ENCODE assay signal across 15 cellular contexts in the genomic region with DNA sequence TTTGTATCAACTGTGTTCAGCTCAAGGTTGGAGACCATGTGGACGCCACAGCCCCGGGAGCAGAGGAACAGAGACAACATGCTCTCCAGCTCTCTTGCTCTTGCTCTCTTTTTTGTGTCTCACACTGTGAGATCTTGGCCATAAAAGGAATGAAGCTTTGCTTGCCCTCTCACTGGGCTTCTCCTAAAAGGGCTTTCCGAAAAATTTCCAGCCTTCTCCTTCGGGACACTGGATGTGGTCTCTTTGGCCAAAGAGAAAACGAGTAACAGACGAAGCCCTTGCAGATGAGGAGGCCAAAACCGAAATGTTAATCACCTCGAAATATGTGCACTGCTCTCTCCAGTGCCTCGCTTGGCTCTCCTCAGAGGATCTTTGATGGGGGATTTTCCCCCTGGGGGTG.
DNase-seq lines count a peak whose midpoint lies in the region; ATAC-seq and TF ChIP-seq lines count a peak whose summit lies in the region.
"Had no signal": no experiment of that assay in that cellular context is flagged by ENCODE, and none has a peak within 500 bp of the region (broad histone marks: within the 10 kb centered on the region; RNA-seq: fewer than 3 reads in every experiment).

No MANE protein-coding gene starts in this region.

- TF ChIP-seq CTCF in left lung (IDR thresholded peaks at IDR 0.05) (no peak), gastrocnemius medialis (IDR thresholded peaks at IDR 0.05 in 4 of 5, conservative IDR thresholded peaks at IDR 0.05 in 1 of 5) (no peak), osteocyte (IDR thresholded peaks at IDR 0.05) (no peak)

- peaks cover 14% of the 10 kb centered on the region for H3K4me1 Mint-ChIP-seq in osteocyte (ENCODE audit: unreplicated experiment)
- H3K4me1 Mint-ChIP-seq: activated T-helper 17 cell treated with anti-CD3 and anti-CD28 coated beads, Interleukin-2, amount 50 U/mL, for 72 hours; naive thymus-derived CD8-positive, alpha-beta T cell had no signal

- peak overlapping the region; percentile 25 for H3K27ac ChIP-seq in duodenal mucosa (ENCODE audit: low read depth, low read length)
- peak overlapping the region in 1 of 2 donors; percentile 13 for H3K27ac ChIP-seq in left lung
- peak overlapping the region; percentile 71 to 79 (median 74) for H3K27ac ChIP-seq in gastrocnemius medialis

- H3K4me1 ChIP-seq in duodenal mucosa (ENCODE audit: control insufficient read depth in 1 of 2, insufficient read depth in 2 of 2, low read length in 2 of 2) (peaks cover 5 to 9% of the 10 kb centered on the region in 2 donors), left lung (no peaks in the 10 kb centered on the region), gastrocnemius medialis (peaks cover 6 to 28% of the 10 kb centered on the region in 2 donors)

- intact Hi-C loops in left lung (cut with DNase I) (no loop called here), gastrocnemius medialis (cut with DNase I; ENCODE audit: low total_unique reads) (no loop called here)

- H3K27me3 ChIP-seq in duodenal mucosa (ENCODE audit: control insufficient read depth in 1 of 2, insufficient read depth in 2 of 2, low read length in 2 of 2) (no peaks in the 10 kb centered on the region), left lung (no peaks in the 10 kb centered on the region), gastrocnemius medialis (no peaks in the 10 kb centered on the region)

- DNase-seq in G401 (ENCODE audit: low spot score) (peak; percentile 24), left lung (no peak), gastrocnemius medialis (no peak), NCI-H2227 (lab: John Stamatoyannopoulos, UW; ENCODE audit: unreplicated experiment) (no peak), NK-92 (lab: John Stamatoyannopoulos, UW; ENCODE audit: unreplicated experiment) (no peak), osteocyte (ENCODE audit: extremely low spot score, unreplicated experiment) (no peak), NCI-H1694 treated with DMSO at 0.1 percent for 48 hours (lab: John Stamatoyannopoulos, UW) (no peak)
- DNase-seq: ACHN; activated CD4-positive, alpha-beta T cell treated with anti-CD3 and anti-CD28 coated beads, Interleukin-2, amount 10 ng/mL, durations not matched to agents 24 days and 14 days; Kasumi-1; naive thymus-derived CD8-positive, alpha-beta T cell; NCI-H2029 treated with DMSO at 0.1 percent for 48 hours had no signal

- no peaks in the 10 kb centered on the region for H3K36me3 Mint-ChIP-seq in osteocyte (ENCODE audit: unreplicated experiment)
- H3K36me3 Mint-ChIP-seq: naive thymus-derived CD8-positive, alpha-beta T cell had no signal

- TF ChIP-seq POLR2A in gastrocnemius medialis (IDR thresholded peaks at IDR 0.05) = no peak

- H3K27ac Mint-ChIP-seq in osteocyte (ENCODE audit: unreplicated experiment) = no peak overlapping the region
- H3K27ac Mint-ChIP-seq: activated CD4-positive, alpha-beta T cell treated with anti-CD3 and anti-CD28 coated beads, Interleukin-2, amount 10 ng/mL, durations not matched to agents 24 days and 14 days; activated T-helper 17 cell treated with anti-CD3 and anti-CD28 coated beads, Interleukin-2, amount 50 U/mL, for 72 hours; naive thymus-derived CD8-positive, alpha-beta T cell had no signal

- H3K36me3 ChIP-seq in duodenal mucosa (ENCODE audit: control insufficient read depth in 1 of 2, insufficient read depth in 2 of 2, low read length in 2 of 2) = no peaks in the 10 kb centered on the region
- H3K36me3 ChIP-seq in left lung = no peaks in the 10 kb centered on the region
- no peaks in the 10 kb centered on the region for H3K36me3 ChIP-seq in gastrocnemius medialis
- H3K36me3 ChIP-seq: spleen had no signal

- H3K4me3 ChIP-seq in duodenal mucosa (ENCODE audit: low read depth in 1 of 2, low read length in 2 of 2) (no peak overlapping the region), left lung (no peak overlapping the region), gastrocnemius medialis (peak overlapping the region; percentile 11 to 48 (median 27))
- H3K4me3 ChIP-seq: spleen had no signal

- ATAC-seq in left lung (peak; percentile 14), gastrocnemius medialis (peak; percentile 50 to 55)
- ATAC-seq: activated T-helper 17 cell treated with anti-CD3 and anti-CD28 coated beads, Interleukin-2, amount 50 U/mL, for 72 hours; naive thymus-derived CD8-positive, alpha-beta T cell had no signal

- peaks cover 8% of the 10 kb centered on the region for H3K27me3 Mint-ChIP-seq in osteocyte (ENCODE audit: unreplicated experiment)

- in situ Hi-C loops in G401 (cut with HindIII; ENCODE audit: low sequenced_read_pairs) = no loop called here
- in situ Hi-C loops in gastrocnemius medialis (cut with MboI; ENCODE audit: low sequenced_read_pairs in 4 of 4) = no loop called here

- H3K9me3 ChIP-seq in duodenal mucosa (ENCODE audit: control insufficient read depth in 1 of 2, low read length in 2 of 2) = no peaks in the 10 kb centered on the region
- H3K9me3 ChIP-seq in left lung = no peaks in the 10 kb centered on the region
- no peaks in the 10 kb centered on the region for H3K9me3 ChIP-seq in gastrocnemius medialis
- H3K9me3 ChIP-seq: spleen had no signal

- no peak overlapping the region for H3K4me3 Mint-ChIP-seq in osteocyte (ENCODE audit: unreplicated experiment)
- H3K4me3 Mint-ChIP-seq: activated CD4-positive, alpha-beta T cell treated with anti-CD3 and anti-CD28 coated beads, Interleukin-2, amount 10 ng/mL, durations not matched to agents 24 days and 14 days; activated T-helper 17 cell treated with anti-CD3 and anti-CD28 coated beads, Interleukin-2, amount 50 U/mL, for 72 hours; naive thymus-derived CD8-positive, alpha-beta T cell had no signal

- no peaks in the 10 kb centered on the region for H3K9me3 Mint-ChIP-seq in osteocyte (ENCODE audit: unreplicated experiment)
- H3K9me3 Mint-ChIP-seq: activated CD4-positive, alpha-beta T cell treated with anti-CD3 and anti-CD28 coated beads, Interleukin-2, amount 10 ng/mL, durations not matched to agents 24 days and 14 days; activated T-helper 17 cell treated with anti-CD3 and anti-CD28 coated beads, Interleukin-2, amount 50 U/mL, for 72 hours had no signal

- no peak overlapping the region for H3K9ac ChIP-seq in duodenal mucosa (ENCODE audit: low read depth in 1 of 2, low read length in 2 of 2)

Comparison
In these comparisons a context has a peak if more than half of its experiments do, and no peak if none do; other contexts are left out.
1. H3K4me3 ChIP-seq: peak in gastrocnemius medialis (4 of 4); none in duodenal mucosa (0 of 2) and left lung (0 of 2).